19 cellular contexts compared by ENCODE assay signal in the genomic region with DNA sequence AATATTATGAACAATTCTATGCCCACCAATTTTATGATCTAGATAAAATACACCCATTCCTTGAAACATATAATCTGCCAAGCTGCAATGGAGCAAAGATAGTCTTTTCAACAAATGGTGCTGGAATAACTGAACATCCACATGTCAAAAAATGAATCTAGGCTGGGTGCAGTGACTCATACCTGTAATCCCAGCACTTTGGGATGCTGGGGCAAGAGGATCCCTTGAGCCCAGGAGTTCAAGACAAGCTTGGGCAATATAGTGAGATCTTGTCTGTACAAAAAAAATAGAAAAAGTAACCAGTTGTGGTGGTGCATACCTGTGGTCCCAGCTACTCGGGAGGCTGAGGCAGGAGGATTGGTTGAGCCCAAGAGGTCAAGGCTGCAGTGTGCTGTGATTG.
A peak's percentile ranks its signal among the peaks of the same experiment; 100 is the strongest.
DNase-seq lines count a peak whose midpoint lies in the region; ATAC-seq, FAIRE-seq and TF ChIP-seq lines count a peak whose summit lies in the region.
"Had no signal": no experiment of that assay in that cellular context is flagged by ENCODE, and none has a peak within 500 bp of the region (broad histone marks: within the 10 kb centered on the region; RNA-seq: fewer than 3 reads in every experiment).

No MANE protein-coding gene starts in this region.

- H3K36me3 ChIP-seq in right lobe of liver (no peaks in the 10 kb centered on the region), HepG2 (replicated peaks in 1 of 2; ENCODE audit: control insufficient read depth in 1 of 2, insufficient read depth in 2 of 2, low read length in 2 of 2) (no peaks in the 10 kb centered on the region), spleen (no peaks in the 10 kb centered on the region)
- H3K36me3 ChIP-seq: HAP-1 had no signal

- H3K27me3 ChIP-seq in right lobe of liver (no peaks in the 10 kb centered on the region), HepG2 (ENCODE audit: control insufficient read depth in 1 of 2, insufficient read depth in 2 of 2, low read length in 2 of 2) (no peaks in the 10 kb centered on the region), spleen (replicated peaks in 1 of 7) (no peaks in the 10 kb centered on the region)

- H3K27ac ChIP-seq in right lobe of liver = no peak overlapping the region
- no peak overlapping the region for H3K27ac ChIP-seq in HepG2 (ENCODE audit: extremely low read length, insufficient read depth, low read length)
- no peak overlapping the region for H3K27ac ChIP-seq in spleen
- H3K27ac ChIP-seq: 22Rv1, A549, C4-2B, GM23248 had no signal

- TF ChIP-seq CTCF in right lobe of liver (IDR thresholded peaks at IDR 0.05) = no peak
- no peak for TF ChIP-seq CTCF in HepG2 (CRISPR knock-in tag; IDR thresholded peaks at IDR 0.05)
- TF ChIP-seq CTCF in spleen (IDR thresholded peaks at IDR 0.05 in 8 of 11, conservative IDR thresholded peaks at IDR 0.05 in 3 of 11) = no peak

- POLR2A ChIA-PET in HepG2 (lab: Yijun Ruan, JAX) = no interaction called here

- H3K4me3 ChIP-seq in right lobe of liver (no peak overlapping the region), HepG2 (replicated peaks in 1 of 3; ENCODE audit: insufficient read depth in 1 of 3, low read depth in 2 of 3, low read length in 3 of 3) (no peak overlapping the region), spleen (no peak overlapping the region)
- H3K4me3 ChIP-seq: A549, GM23248, HAP-1 had no signal

- intact Hi-C loops in right lobe of liver (cut with DNase I) (no loop called here), HepG2 (cut with micrococcal nuclease; ENCODE audit: unreplicated experiment) (no loop called here), spleen (cut with DNase I; ENCODE audit: low total_unique reads) (no loop called here)

- ATAC-seq in right lobe of liver (no peak), HepG2 (no peak), esophagus mucosa (peak; percentile 35)
- ATAC-seq: A549 had no signal

- no peaks in the 10 kb centered on the region for H3K4me1 ChIP-seq in right lobe of liver
- peaks cover 13% of the 10 kb centered on the region for H3K4me1 ChIP-seq in HepG2 (ENCODE audit: insufficient read depth, low read length)
- H3K4me1 ChIP-seq in spleen = no peaks in the 10 kb centered on the region
- H3K4me1 ChIP-seq: A549, Caco-2 had no signal

- no peaks in the 10 kb centered on the region for H3K9me3 ChIP-seq in right lobe of liver
- no peaks in the 10 kb centered on the region for H3K9me3 ChIP-seq in HepG2 (ENCODE audit: low read length)
- no peaks in the 10 kb centered on the region for H3K9me3 ChIP-seq in spleen
- H3K9me3 ChIP-seq: A549, Caco-2, HAP-1 had no signal

- CTCF ChIA-PET in HepG2 (lab: Yijun Ruan, JAX; ENCODE audit: low intra/inter-chr PET ratio, low total read pairs) = no interaction called here

- no peak for TF ChIP-seq RAD21 in HepG2 (CRISPR knock-in tag; IDR thresholded peaks at IDR 0.05)

- in situ Hi-C loops in HepG2 (cut with HindIII; ENCODE audit: extremely low pct_ligation_motif_present, low pct_unique_long_range_greater_than_20kb) = no loop called here

- H3K4me2 ChIP-seq in HepG2 (ENCODE audit: low read depth, low read length) = no peak overlapping the region
- H3K4me2 ChIP-seq: A549 had no signal

- 100% methylated on average over 1 of the region's 1 CpG for WGBS in right lobe of liver (ENCODE audit: insufficient coverage, low coverage, low lambda C conversion rate, missing lambda C conversion rate)
- 21% methylated on average over 1 of the region's 1 CpG for WGBS in HepG2 (ENCODE audit: low lambda C conversion rate)
- WGBS in spleen, 5 donors = 83 to 94% (median 90%) methylated on average over 1 of the region's 1 CpG

- FAIRE-seq in HepG2 (lab: Jason Lieb, UNC) = no peak
- no peak for FAIRE-seq in HTR-8/SVneo (lab: Jason Lieb, UNC)
- FAIRE-seq: A549, D721Med, GM12891, GM19239 had no signal

- H3K79me2 ChIP-seq in HepG2 (ENCODE audit: insufficient read depth, low read length) = no peaks in the 10 kb centered on the region

- DNase-seq in activated effector memory CD4-positive, alpha-beta T cell treated with anti-CD3 and anti-CD28 coated beads, Interleukin-2, amount 50 U/mL, for 16 hours = peak; percentile 13
- no peak for DNase-seq in activated effector memory CD4-positive, alpha-beta T cell treated with Interleukin-2 at 50 U/mL for 16 hours
- DNase-seq in right lobe of liver = peak in 2 of 3 donors; percentile 1 to 7
- no peak for DNase-seq in HepG2 (ENCODE audit: low spot score)
- DNase-seq in spleen = peak; percentile 14
- no peak for DNase-seq in HTR-8/SVneo (ENCODE audit: insufficient read length, low spot score)
- DNase-seq in activated CD4-positive, alpha-beta T cell treated with anti-CD3 and anti-CD28 coated beads, Interleukin-2, amount 50 U/mL, for 1 hour = no peak
- DNase-seq: AML-193; Caco-2; CD4-positive, alpha-beta T cell; GM23248 had no signal

- H4K20me1 ChIP-seq in HepG2 (ENCODE audit: insufficient read depth, low read length) = no peaks in the 10 kb centered on the region

- no TSS peak for BruUV-seq in HepG2 (replicated peaks; lab: Mats Ljungman, UMichigan)

- H3K9ac ChIP-seq in HepG2 (ENCODE audit: insufficient read depth, low read depth, low read length) = no peak overlapping the region
- H3K9ac ChIP-seq: GM23248 had no signal

- no peak for TF ChIP-seq EP300 in HepG2 (IDR thresholded peaks at IDR 0.05; ENCODE audit: low read depth in 2 of 2, low read length in 2 of 2)
- no peak for TF ChIP-seq EP300 in HepG2 (CRISPR knock-in tag; IDR thresholded peaks at IDR 0.05; ENCODE audit: borderline replicate concordance)

- TF ChIP-seq POLR2A in right lobe of liver (IDR thresholded peaks at IDR 0.05) (no peak), HepG2 (IDR thresholded peaks at IDR 0.05; ENCODE audit: insufficient read depth in 1 of 2, low read depth in 2 of 2, low read length in 2 of 2) (no peak), spleen (IDR thresholded peaks at IDR 0.05) (no peak)

- no peak overlapping the region for H2AFZ ChIP-seq in HepG2 (ENCODE audit: low read length)
- H2AFZ ChIP-seq: GM23248 had no signal

TF ChIP-seq in HepG2, 621 proteins besides CTCF, POLR2A, EP300 and RAD21 (continues in another document):
- TF ChIP-seq, protein P1, sequence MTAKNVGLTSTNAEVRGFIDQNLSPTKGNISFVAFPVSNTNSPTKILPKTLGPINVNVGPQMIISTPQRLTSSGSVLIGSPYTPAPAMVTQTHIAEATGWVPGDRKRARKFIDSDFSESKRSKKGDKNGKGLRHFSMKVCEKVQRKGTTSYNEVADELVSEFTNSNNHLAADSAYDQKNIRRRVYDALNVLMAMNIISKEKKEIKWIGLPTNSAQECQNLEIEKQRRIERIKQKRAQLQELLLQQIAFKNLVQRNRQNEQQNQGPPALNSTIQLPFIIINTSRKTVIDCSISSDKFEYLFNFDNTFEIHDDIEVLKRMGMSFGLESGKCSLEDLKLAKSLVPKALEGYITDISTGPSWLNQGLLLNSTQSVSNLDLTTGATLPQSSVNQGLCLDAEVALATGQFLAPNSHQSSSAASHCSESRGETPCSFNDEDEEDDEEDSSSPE (CRISPR knock-in tag; IDR thresholded peaks at IDR 0.05) = no peak
- TF ChIP-seq RXRB (CRISPR knock-in tag; IDR thresholded peaks at IDR 0.05; ENCODE audit: borderline replicate concordance) = no peak
- TF ChIP-seq ZNF841 (CRISPR knock-in tag; IDR thresholded peaks at IDR 0.05; ENCODE audit: borderline replicate concordance) = no peak
- TF ChIP-seq ATAD3A (CRISPR knock-in tag; IDR thresholded peaks at IDR 0.05) = no peak
- TF ChIP-seq ZNF761 (CRISPR knock-in tag; conservative IDR thresholded peaks at IDR 0.05) = no peak
- TF ChIP-seq, protein P2, sequence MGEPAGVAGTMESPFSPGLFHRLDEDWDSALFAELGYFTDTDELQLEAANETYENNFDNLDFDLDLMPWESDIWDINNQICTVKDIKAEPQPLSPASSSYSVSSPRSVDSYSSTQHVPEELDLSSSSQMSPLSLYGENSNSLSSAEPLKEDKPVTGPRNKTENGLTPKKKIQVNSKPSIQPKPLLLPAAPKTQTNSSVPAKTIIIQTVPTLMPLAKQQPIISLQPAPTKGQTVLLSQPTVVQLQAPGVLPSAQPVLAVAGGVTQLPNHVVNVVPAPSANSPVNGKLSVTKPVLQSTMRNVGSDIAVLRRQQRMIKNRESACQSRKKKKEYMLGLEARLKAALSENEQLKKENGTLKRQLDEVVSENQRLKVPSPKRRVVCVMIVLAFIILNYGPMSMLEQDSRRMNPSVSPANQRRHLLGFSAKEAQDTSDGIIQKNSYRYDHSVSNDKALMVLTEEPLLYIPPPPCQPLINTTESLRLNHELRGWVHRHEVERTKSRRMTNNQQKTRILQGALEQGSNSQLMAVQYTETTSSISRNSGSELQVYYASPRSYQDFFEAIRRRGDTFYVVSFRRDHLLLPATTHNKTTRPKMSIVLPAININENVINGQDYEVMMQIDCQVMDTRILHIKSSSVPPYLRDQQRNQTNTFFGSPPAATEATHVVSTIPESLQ (CRISPR knock-in tag; conservative IDR thresholded peaks at IDR 0.05) = no peak
- TF ChIP-seq, protein P3, sequence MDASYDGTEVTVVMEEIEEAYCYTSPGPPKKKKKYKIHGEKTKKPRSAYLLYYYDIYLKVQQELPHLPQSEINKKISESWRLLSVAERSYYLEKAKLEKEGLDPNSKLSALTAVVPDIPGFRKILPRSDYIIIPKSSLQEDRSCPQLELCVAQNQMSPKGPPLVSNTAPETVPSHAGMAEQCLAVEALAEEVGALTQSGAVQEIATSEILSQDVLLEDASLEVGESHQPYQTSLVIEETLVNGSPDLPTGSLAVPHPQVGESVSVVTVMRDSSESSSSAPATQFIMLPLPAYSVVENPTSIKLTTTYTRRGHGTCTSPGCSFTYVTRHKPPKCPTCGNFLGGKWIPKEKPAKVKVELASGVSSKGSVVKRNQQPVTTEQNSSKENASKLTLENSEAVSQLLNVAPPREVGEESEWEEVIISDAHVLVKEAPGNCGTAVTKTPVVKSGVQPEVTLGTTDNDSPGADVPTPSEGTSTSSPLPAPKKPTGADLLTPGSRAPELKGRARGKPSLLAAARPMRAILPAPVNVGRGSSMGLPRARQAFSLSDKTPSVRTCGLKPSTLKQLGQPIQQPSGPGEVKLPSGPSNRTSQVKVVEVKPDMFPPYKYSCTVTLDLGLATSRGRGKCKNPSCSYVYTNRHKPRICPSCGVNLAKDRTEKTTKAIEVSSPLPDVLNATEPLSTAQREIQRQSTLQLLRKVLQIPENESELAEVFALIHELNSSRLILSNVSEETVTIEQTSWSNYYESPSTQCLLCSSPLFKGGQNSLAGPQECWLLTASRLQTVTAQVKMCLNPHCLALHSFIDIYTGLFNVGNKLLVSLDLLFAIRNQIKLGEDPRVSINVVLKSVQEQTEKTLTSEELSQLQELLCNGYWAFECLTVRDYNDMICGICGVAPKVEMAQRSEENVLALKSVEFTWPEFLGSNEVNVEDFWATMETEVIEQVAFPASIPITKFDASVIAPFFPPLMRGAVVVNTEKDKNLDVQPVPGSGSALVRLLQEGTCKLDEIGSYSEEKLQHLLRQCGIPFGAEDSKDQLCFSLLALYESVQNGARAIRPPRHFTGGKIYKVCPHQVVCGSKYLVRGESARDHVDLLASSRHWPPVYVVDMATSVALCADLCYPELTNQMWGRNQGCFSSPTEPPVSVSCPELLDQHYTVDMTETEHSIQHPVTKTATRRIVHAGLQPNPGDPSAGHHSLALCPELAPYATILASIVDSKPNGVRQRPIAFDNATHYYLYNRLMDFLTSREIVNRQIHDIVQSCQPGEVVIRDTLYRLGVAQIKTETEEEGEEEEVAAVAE (CRISPR knock-in tag; IDR thresholded peaks at IDR 0.05; ENCODE audit: borderline replicate concordance) = no peak
- no peak for TF ChIP-seq SETDB1 (CRISPR knock-in tag; IDR thresholded peaks at IDR 0.05; ENCODE audit: borderline replicate concordance)

Comparison
In these comparisons a context has a peak if more than half of its experiments do, and no peak if none do; other contexts are left out.
1. DNase-seq: peak in activated effector memory CD4-positive, alpha-beta T cell treated with anti-CD3 and anti-CD28 coated beads, Interleukin-2, amount 50 U/mL, for 16 hours (single experiment), right lobe of liver (2 of 3) and spleen (single experiment); none in activated effector memory CD4-positive, alpha-beta T cell treated with Interleukin-2 at 50 U/mL for 16 hours (single experiment), HepG2 (single experiment), HTR-8/SVneo (single experiment) and activated CD4-positive, alpha-beta T cell treated with anti-CD3 and anti-CD28 coated beads, Interleukin-2, amount 50 U/mL, for 1 hour (single experiment).